Comparison of ENCODE assay signal across 10 cellular contexts in the genomic region with DNA sequence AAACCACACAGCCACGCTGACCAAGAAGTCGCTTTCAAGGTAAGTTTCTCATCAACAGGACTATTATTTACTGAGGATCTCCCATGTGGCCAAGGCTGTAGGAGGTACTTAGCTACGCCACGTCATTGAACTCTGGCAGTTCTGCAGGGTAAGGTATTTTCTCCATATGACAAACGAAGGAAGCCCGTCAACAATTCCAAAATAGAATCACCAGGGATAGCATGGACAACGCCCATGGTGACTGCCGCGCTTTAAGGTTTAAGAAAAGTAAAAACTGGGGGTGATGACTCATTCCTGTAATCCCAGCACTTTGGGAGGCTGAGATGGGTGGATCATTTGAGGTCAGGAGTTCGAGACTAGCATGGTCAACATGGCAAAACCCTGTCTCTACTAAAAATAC. TPM values are rescaled to one million over a fixed set of nuclear protein-coding genes. Genes with fewer than 3 reads are reported as not detected.
DNase-seq lines count a peak whose midpoint lies in the region; ATAC-seq and TF ChIP-seq lines count a peak whose summit lies in the region.
"Had no signal": no experiment of that assay in that cellular context is flagged by ENCODE, and none has a peak within 500 bp of the region (broad histone marks: within the 10 kb centered on the region; RNA-seq: fewer than 3 reads in every experiment).

No MANE protein-coding gene starts in this region.

- DNase-seq in GM23338 (ENCODE audit: low spot score) = no peak
- peak; percentile 68 for DNase-seq in adipocyte (ENCODE audit: low read depth)
- DNase-seq in fibroblast of the conjunctiva (ENCODE audit: low read depth) = peak; percentile 72
- DNase-seq in NCI-H187 treated with DMSO at 0.1 percent for 48 hours (lab: John Stamatoyannopoulos, UW) = no peak
- no peak for DNase-seq in nephron progenitor cell
- no peak for DNase-seq in caudate nucleus (lab: John Stamatoyannopoulos, UW)
- DNase-seq: DMS 273 treated with DMSO at 0.1 percent for 48 hours, NCI-H345 had no signal

- H2AFZ ChIP-seq in GM23338 = no peak overlapping the region

- no peak for ATAC-seq in GM23338
- ATAC-seq in HG02610 (IDR thresholded peaks at IDR 0.05; ENCODE audit: unreplicated experiment) = no peak

- no peaks in the 10 kb centered on the region for H3K9me2 ChIP-seq in GM23338 (ENCODE audit: insufficient read depth)

- H3K36me3 Mint-ChIP-seq in GM23338 (ENCODE audit: low read depth) = peaks cover 2% of the 10 kb centered on the region; the same call in 2 of the 3 replicates
- peaks cover 53% of the 10 kb centered on the region for H3K36me3 Mint-ChIP-seq in nephron progenitor cell (ENCODE audit: low read depth)

- H3K4me1 Mint-ChIP-seq in GM23338 (peaks cover 29% of the 10 kb centered on the region), nephron progenitor cell (peaks cover 64% of the 10 kb centered on the region)

- H3K27me3 ChIP-seq in GM23338 (ENCODE audit: insufficient read depth) = no peaks in the 10 kb centered on the region
- no peaks in the 10 kb centered on the region for H3K27me3 ChIP-seq in adipocyte (replicated peaks; ENCODE audit: control insufficient read depth, insufficient read depth, low read length)

- peaks cover 30% of the 10 kb centered on the region; the same call in 1 of the 2 replicates for H3K4me1 ChIP-seq in GM23338 (ENCODE audit: insufficient read depth)
- H3K4me1 ChIP-seq in adipocyte (ENCODE audit: control insufficient read depth, insufficient read depth, low read length) = peaks cover 77% of the 10 kb centered on the region

- H3K9me3 Mint-ChIP-seq in GM23338 = no peaks in the 10 kb centered on the region
- H3K9me3 Mint-ChIP-seq in nephron progenitor cell = no peaks in the 10 kb centered on the region

- no peaks in the 10 kb centered on the region for H3K9me3 ChIP-seq in adipocyte (ENCODE audit: control insufficient read depth, low read length)

- H3K4me3 ChIP-seq in GM23338 (no peak overlapping the region), adipocyte (ENCODE audit: low read length) (no peak overlapping the region), skin epidermis (no peak overlapping the region)

- no peak overlapping the region for H3K4me2 ChIP-seq in GM23338

- no peak overlapping the region for H3K27ac ChIP-seq in GM23338 (ENCODE audit: low read depth)
- peak overlapping the region in 15 of 21 experiments; percentile 5 to 88 (median 81) for H3K27ac ChIP-seq in skin epidermis
- H3K27ac ChIP-seq in caudate nucleus (ENCODE audit: low read depth, low read length) = no peak overlapping the region

- H3K4me3 Mint-ChIP-seq in GM23338 = no peak overlapping the region
- no peak overlapping the region for H3K4me3 Mint-ChIP-seq in nephron progenitor cell

- TF ChIP-seq CTCF in GM23338 (conservative IDR thresholded peaks at IDR 0.05; ENCODE audit: low read depth in 2 of 2) = no peak
- TF ChIP-seq CTCF in nephron progenitor cell (IDR thresholded peaks at IDR 0.05) = no peak

- H3K27ac Mint-ChIP-seq in GM23338 (peak overlapping the region; percentile 34; the same call in 1 of the 2 replicates), nephron progenitor cell (no peak overlapping the region)

- H3K27me3 Mint-ChIP-seq in GM23338 (ENCODE audit: insufficient read depth, low read depth, poor library complexity) (no peaks in the 10 kb centered on the region), nephron progenitor cell (ENCODE audit: low read depth, poor library complexity) (peaks cover 7% of the 10 kb centered on the region)

- H3K36me3 ChIP-seq in GM23338 (ENCODE audit: insufficient read depth) = no peaks in the 10 kb centered on the region; the same call in 1 of the 2 replicates
- peaks cover 38% of the 10 kb centered on the region for H3K36me3 ChIP-seq in adipocyte (ENCODE audit: control insufficient read depth, insufficient read depth, low read length, severe bottlenecking)

- peaks cover 3% of the 10 kb centered on the region; the same call in 1 of the 2 replicates for H4K20me1 ChIP-seq in GM23338 (replicated peaks; ENCODE audit: insufficient read depth)

- peaks cover 20% of the 10 kb centered on the region for H3K79me2 ChIP-seq in GM23338 (replicated peaks; ENCODE audit: insufficient read depth)

- H3F3A ChIP-seq in GM23338 (replicated peaks; ENCODE audit: low read depth) = no peaks in the 10 kb centered on the region

- H3K9ac ChIP-seq in adipocyte (ENCODE audit: low read length) = no peak overlapping the region

TF ChIP-seq in GM23338, 12 proteins besides CTCF, POLR2A, EP300 and RAD21:
- TF ChIP-seq ZNF114 (CRISPR knock-in tag; IDR thresholded peaks at IDR 0.05) (no peak), ZNF331 (CRISPR knock-in tag; IDR thresholded peaks at IDR 0.05; ENCODE audit: low read depth) (no peak), CREB1 (CRISPR knock-in tag; IDR thresholded peaks at IDR 0.05; ENCODE audit: low read depth) (no peak), EZH2phosphoT487 (IDR thresholded peaks at IDR 0.05; ENCODE audit: unreplicated experiment) (no peak), NANOG (IDR thresholded peaks at IDR 0.05; ENCODE audit: borderline replicate concordance) (no peak)
- TF ChIP-seq, protein P1, sequence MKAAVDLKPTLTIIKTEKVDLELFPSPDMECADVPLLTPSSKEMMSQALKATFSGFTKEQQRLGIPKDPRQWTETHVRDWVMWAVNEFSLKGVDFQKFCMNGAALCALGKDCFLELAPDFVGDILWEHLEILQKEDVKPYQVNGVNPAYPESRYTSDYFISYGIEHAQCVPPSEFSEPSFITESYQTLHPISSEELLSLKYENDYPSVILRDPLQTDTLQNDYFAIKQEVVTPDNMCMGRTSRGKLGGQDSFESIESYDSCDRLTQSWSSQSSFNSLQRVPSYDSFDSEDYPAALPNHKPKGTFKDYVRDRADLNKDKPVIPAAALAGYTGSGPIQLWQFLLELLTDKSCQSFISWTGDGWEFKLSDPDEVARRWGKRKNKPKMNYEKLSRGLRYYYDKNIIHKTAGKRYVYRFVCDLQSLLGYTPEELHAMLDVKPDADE (IDR thresholded peaks at IDR 0.05) = no peak
- TF ChIP-seq, protein P2, sequence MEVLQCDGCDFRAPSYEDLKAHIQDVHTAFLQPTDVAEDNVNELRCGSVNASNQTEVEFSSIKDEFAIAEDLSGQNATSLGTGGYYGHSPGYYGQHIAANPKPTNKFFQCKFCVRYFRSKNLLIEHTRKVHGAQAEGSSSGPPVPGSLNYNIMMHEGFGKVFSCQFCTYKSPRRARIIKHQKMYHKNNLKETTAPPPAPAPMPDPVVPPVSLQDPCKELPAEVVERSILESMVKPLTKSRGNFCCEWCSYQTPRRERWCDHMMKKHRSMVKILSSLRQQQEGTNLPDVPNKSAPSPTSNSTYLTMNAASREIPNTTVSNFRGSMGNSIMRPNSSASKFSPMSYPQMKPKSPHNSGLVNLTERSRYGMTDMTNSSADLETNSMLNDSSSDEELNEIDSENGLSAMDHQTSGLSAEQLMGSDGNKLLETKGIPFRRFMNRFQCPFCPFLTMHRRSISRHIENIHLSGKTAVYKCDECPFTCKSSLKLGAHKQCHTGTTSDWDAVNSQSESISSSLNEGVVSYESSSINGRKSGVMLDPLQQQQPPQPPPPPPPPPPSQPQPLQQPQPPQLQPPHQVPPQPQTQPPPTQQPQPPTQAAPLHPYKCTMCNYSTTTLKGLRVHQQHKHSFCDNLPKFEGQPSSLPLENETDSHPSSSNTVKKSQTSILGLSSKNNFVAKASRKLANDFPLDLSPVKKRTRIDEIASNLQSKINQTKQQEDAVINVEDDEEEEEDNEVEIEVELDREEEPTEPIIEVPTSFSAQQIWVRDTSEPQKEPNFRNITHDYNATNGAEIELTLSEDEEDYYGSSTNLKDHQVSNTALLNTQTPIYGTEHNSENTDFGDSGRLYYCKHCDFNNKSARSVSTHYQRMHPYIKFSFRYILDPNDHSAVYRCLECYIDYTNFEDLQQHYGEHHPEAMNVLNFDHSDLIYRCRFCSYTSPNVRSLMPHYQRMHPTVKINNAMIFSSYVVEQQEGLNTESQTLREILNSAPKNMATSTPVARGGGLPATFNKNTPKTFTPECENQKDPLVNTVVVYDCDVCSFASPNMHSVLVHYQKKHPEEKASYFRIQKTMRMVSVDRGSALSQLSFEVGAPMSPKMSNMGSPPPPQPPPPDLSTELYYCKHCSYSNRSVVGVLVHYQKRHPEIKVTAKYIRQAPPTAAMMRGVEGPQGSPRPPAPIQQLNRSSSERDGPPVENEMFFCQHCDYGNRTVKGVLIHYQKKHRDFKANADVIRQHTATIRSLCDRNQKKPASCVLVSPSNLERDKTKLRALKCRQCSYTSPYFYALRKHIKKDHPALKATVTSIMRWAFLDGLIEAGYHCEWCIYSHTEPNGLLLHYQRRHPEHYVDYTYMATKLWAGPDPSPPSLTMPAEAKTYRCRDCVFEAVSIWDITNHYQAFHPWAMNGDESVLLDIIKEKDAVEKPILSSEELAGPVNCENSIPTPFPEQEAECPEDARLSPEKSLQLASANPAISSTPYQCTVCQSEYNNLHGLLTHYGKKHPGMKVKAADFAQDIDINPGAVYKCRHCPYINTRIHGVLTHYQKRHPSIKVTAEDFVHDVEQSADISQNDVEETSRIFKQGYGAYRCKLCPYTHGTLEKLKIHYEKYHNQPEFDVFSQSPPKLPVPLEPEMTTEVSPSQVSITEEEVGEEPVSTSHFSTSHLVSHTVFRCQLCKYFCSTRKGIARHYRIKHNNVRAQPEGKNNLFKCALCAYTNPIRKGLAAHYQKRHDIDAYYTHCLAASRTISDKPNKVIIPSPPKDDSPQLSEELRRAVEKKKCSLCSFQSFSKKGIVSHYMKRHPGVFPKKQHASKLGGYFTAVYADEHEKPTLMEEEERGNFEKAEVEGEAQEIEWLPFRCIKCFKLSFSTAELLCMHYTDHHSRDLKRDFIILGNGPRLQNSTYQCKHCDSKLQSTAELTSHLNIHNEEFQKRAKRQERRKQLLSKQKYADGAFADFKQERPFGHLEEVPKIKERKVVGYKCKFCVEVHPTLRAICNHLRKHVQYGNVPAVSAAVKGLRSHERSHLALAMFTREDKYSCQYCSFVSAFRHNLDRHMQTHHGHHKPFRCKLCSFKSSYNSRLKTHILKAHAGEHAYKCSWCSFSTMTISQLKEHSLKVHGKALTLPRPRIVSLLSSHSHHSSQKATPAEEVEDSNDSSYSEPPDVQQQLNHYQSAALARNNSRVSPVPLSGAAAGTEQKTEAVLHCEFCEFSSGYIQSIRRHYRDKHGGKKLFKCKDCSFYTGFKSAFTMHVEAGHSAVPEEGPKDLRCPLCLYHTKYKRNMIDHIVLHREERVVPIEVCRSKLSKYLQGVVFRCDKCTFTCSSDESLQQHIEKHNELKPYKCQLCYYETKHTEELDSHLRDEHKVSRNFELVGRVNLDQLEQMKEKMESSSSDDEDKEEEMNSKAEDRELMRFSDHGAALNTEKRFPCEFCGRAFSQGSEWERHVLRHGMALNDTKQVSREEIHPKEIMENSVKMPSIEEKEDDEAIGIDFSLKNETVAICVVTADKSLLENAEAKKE (CRISPR knock-in tag; IDR thresholded peaks at IDR 0.05) = no peak

RNA-seq across cellular contexts. Expression of a gene that starts 28.6 kb away (rescaled TPM):
- 10.8 and 11.8 TPM in 2 replicates for total RNA-seq in GM23338 (2014; rRNA removed; shearing (Covaris generic))
- polyA plus RNA-seq in GM23338 (2016; fragmentation: Nextera tagmentation; extraction: Ambion mirVana) = 3.4 and 3.6 TPM in 2 replicates

RNA-seq across cellular contexts. Expression of a gene that starts 51.1 kb away (rescaled TPM):
- total RNA-seq in GM23338 (2014; rRNA removed; shearing (Covaris generic)) = not detected in 2 replicates
- polyA plus RNA-seq in GM23338 (2016; fragmentation: Nextera tagmentation; extraction: Ambion mirVana) = not detected in 2 replicates

Comparison
In these comparisons a context has a peak if more than half of its experiments do, and no peak if none do; other contexts are left out.
1. DNase-seq: peak in adipocyte (single experiment) and fibroblast of the conjunctiva (single experiment); none in GM23338 (single experiment), NCI-H187 treated with DMSO at 0.1 percent for 48 hours (single experiment), nephron progenitor cell (single experiment) and caudate nucleus (0 of 61).
2. H3K27ac ChIP-seq: peak in skin epidermis (15 of 21); none in GM23338 (single experiment) and caudate nucleus (single experiment).